ENCODE assay signal across 6 cellular contexts in the genomic region with DNA sequence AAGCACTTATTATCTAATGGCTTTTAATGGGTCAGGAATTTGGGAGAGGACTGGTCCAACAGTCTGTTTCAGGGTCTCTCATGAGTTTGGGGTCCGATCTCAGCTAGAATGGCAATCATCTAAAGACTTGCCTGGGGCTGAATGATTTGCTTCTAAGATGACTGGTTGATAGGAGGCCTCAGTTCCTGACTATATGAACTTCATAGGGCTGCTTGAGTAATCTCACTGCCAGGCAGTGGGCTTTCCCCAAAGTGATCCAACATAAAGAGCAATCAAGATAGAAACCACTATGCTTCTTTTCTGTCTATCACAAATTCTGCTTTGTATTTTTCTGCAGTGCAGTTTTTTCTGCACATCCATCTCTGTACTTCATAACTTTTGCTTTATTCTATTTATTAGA.
"Had no signal": no experiment of that assay in that cellular context is flagged by ENCODE, and none has a peak within 500 bp of the region (broad histone marks: within the 10 kb centered on the region; RNA-seq: fewer than 3 reads in every experiment).

No MANE protein-coding gene starts in this region.

- H3K4me3 Mint-ChIP-seq: IgD-negative memory B cell had no signal

- ATAC-seq: HepG2, K562 had no signal

- H3K27me3 Mint-ChIP-seq: IgD-negative memory B cell had no signal

- DNase-seq: IMR-90, KBM-7, KG1 had no signal

- H3K27ac Mint-ChIP-seq: IgD-negative memory B cell had no signal

- H3K4me1 Mint-ChIP-seq: IgD-negative memory B cell had no signal

- H3K36me3 Mint-ChIP-seq: IgD-negative memory B cell had no signal

- H3K9me3 Mint-ChIP-seq: IgD-negative memory B cell had no signal
